In the genomic region with DNA sequence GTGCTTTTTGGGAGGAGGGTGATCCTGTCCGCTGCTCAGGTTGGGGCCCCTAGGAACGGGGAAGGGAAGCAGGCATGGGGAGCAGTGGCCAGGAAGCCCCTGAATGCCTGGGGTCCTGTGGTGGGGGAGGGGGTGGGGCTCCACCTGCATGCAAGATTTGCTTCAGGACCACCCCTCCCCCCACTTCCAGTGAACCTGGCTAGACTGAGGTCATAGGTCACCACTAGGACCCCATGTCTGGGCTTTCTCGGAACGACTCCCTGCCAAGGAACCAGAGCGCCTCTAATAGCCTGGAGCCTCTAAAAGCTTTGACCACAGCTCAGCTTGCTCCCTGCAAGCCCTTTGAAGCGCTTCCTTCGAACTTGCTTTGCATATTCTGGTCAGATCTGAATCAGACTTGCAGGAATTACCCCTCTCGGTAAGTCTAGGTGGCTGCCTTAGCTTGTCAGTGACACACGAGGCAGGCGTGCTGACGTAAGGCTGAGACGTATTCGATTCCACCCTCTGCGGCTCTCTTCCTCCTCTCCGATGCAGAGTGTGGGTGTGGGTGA, we compare ENCODE assay signal across 8 cellular contexts.
DNase-seq lines count a peak whose midpoint lies in the region; ATAC-seq, FAIRE-seq and TF ChIP-seq lines count a peak whose summit lies in the region.

No MANE protein-coding gene starts in this region.

- TF ChIP-seq CTCF in tibial artery (IDR thresholded peaks at IDR 0.05) = no peak

- H3K9me3 ChIP-seq in tibial artery = no peaks in the 10 kb centered on the region

- peak; percentile 78 for FAIRE-seq in RCC 7860 (lab: Jason Lieb, UNC)

- ATAC-seq in GM18907 (IDR thresholded peaks at IDR 0.05; ENCODE audit: unreplicated experiment) (peak; percentile 55), HG02973 (IDR thresholded peaks at IDR 0.05; ENCODE audit: unreplicated experiment) (peak; percentile 60)

- peak overlapping the region in 1 of 2 donors; percentile 90 for H3K27ac ChIP-seq in tibial artery

- DNase-seq in RCC 7860 (ENCODE audit: low spot score) (peak; percentile 96), head of caudate nucleus (peak; percentile 38 to 95 (median 70)), NCI-H2107 treated with DMSO at 0.1 percent for 48 hours (lab: John Stamatoyannopoulos, UW; ENCODE audit: unreplicated experiment) (no peak), tibial artery (no peak)
- peak; percentile 58 to 82 for DNase-seq in activated T-helper 1 cell treated with anti-CD3 and anti-CD28 coated beads, Interleukin-2, amount 50 U/mL, for 16 hours (ENCODE audit: low read depth in 1 of 2, low spot score in 1 of 2)
- DNase-seq in stimulated activated CD4-positive, alpha-beta T cell treated with anti-CD3 and anti-CD28 coated beads, Interleukin-15, amount 100 ng/mL, for 24 hours = peak; percentile 94

- intact Hi-C loops in head of caudate nucleus (cut with DNase I) = no loop called here
- intact Hi-C loops in tibial artery (cut with DNase I; ENCODE audit: low total_unique reads) = no loop called here

- H3K4me1 ChIP-seq in tibial artery = peaks cover 0 to 78% (median 69%) of the 10 kb centered on the region in 4 donors

- H3K36me3 ChIP-seq in tibial artery = peaks cover 0 to 17% (median 16%) of the 10 kb centered on the region in 3 donors

- H3K4me3 ChIP-seq in tibial artery = no peak overlapping the region

- H3K27me3 ChIP-seq in tibial artery = no peaks in the 10 kb centered on the region

Comparison
In these comparisons a context has a peak if more than half of its experiments do, and no peak if none do; other contexts are left out.
1. DNase-seq: peak in RCC 7860 (single experiment), activated T-helper 1 cell treated with anti-CD3 and anti-CD28 coated beads, Interleukin-2, amount 50 U/mL, for 16 hours (2 of 2), head of caudate nucleus (42 of 42) and stimulated activated CD4-positive, alpha-beta T cell treated with anti-CD3 and anti-CD28 coated beads, Interleukin-15, amount 100 ng/mL, for 24 hours (single experiment); none in NCI-H2107 treated with DMSO at 0.1 percent for 48 hours (single experiment) and tibial artery (0 of 2).